Comparison of ENCODE assay signal across 19 cellular contexts in the genomic region with DNA sequence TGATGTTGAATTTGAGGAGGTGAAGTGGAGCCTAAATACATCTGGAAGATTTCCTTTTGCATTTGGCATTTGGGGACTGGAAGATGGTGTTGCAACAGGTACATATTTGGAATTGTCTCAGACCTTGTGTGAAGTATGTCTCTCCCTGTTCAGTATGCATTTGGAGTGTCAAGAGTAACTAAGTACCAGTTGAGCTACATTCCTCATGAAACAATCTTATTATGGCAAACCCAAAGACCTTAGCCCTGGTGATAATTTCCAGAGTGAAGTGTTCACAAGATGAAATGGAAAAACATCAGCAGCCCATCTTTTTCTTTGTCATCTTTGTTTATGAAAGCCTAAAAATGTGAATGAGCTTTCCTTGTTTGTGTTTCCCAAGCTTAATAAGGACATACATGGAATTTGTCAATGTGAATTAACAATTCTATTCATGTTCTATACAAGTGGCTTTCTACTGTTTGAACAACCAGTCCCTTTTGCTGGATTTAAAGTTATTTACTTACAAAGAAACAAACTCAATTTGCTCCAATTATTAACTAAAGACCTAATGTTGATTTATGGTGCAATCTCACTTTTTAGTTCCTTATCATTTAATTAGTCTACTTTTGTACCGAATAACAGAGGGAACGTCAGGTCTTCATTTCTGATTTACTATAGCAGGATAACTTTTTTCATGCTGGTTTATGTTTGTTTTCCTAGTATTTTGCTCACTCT. TPM values are rescaled to one million over a fixed set of nuclear protein-coding genes. Genes with fewer than 3 reads are reported as not detected.
DNase-seq lines count a peak whose midpoint lies in the region; ATAC-seq, FAIRE-seq and TF ChIP-seq lines count a peak whose summit lies in the region.
"Had no signal": no experiment of that assay in that cellular context is flagged by ENCODE, and none has a peak within 500 bp of the region (broad histone marks: within the 10 kb centered on the region; RNA-seq: fewer than 3 reads in every experiment).

No MANE protein-coding gene starts in this region.

- H3K79me2 ChIP-seq in smooth muscle cell (ENCODE audit: low read depth) = no peaks in the 10 kb centered on the region

- peak overlapping the region; percentile 54 for H3K27ac ChIP-seq in lower lobe of right lung
- peak overlapping the region; percentile 10 for H3K27ac ChIP-seq in smooth muscle cell (ENCODE audit: low read depth)
- H3K27ac ChIP-seq: C4-2B had no signal

- H3K36me3 ChIP-seq in lower lobe of right lung = no peaks in the 10 kb centered on the region
- H3K36me3 ChIP-seq in smooth muscle cell (ENCODE audit: low read depth) = no peaks in the 10 kb centered on the region

- no peaks in the 10 kb centered on the region for H3F3A ChIP-seq in smooth muscle cell (ENCODE audit: low read depth)

- intact Hi-C loops in lower lobe of right lung (cut with DNase I) = no loop called here

- FAIRE-seq in GM18507 (lab: Jason Lieb, UNC) (peak; percentile 26), HTR-8/SVneo (lab: Jason Lieb, UNC) (no peak)

- no peak overlapping the region for H2AFZ ChIP-seq in smooth muscle cell (ENCODE audit: low read depth)

- H3K9ac ChIP-seq in smooth muscle cell (ENCODE audit: low read depth) = no peak overlapping the region

- TF ChIP-seq CTCF in epithelial cell of esophagus (IDR thresholded peaks at IDR 0.05; ENCODE audit: insufficient read depth, low read depth, low read length, missing control alignments) (no peak), lower lobe of right lung (IDR thresholded peaks at IDR 0.05) (no peak), smooth muscle cell (IDR thresholded peaks at IDR 0.05; ENCODE audit: borderline replicate concordance, insufficient read depth, poor library complexity, severe bottlenecking) (no peak)

- H3K4me2 ChIP-seq in smooth muscle cell = peak overlapping the region; percentile 3

- H3K27me3 ChIP-seq in lower lobe of right lung (ENCODE audit: low read depth) = no peaks in the 10 kb centered on the region
- no peaks in the 10 kb centered on the region for H3K27me3 ChIP-seq in smooth muscle cell (ENCODE audit: low read depth)

- H3K9me3 ChIP-seq in lower lobe of right lung (no peaks in the 10 kb centered on the region), smooth muscle cell (replicated peaks; ENCODE audit: low read depth) (no peaks in the 10 kb centered on the region)

- peak; percentile 91 to 95 for ATAC-seq in lower lobe of right lung
- no peak for ATAC-seq in HG03354 (IDR thresholded peaks at IDR 0.05; ENCODE audit: poor library complexity, severe bottlenecking, unreplicated experiment)
- no peak for ATAC-seq in HG03095 (IDR thresholded peaks at IDR 0.05; ENCODE audit: unreplicated experiment)
- ATAC-seq in GM21576 (IDR thresholded peaks at IDR 0.05; ENCODE audit: unreplicated experiment) = no peak
- ATAC-seq: SK-N-SH treated with all-trans-retinoic acid at 6 μM for 48 hours had no signal

- H3K4me1 ChIP-seq in lower lobe of right lung = no peaks in the 10 kb centered on the region
- H3K4me1 ChIP-seq in smooth muscle cell (ENCODE audit: low read depth) = no peaks in the 10 kb centered on the region

- no peaks in the 10 kb centered on the region for H4K20me1 ChIP-seq in smooth muscle cell (ENCODE audit: low read depth)

- H3K4me3 ChIP-seq in epithelial cell of esophagus (ENCODE audit: low read length) = no peak overlapping the region
- H3K4me3 ChIP-seq in lower lobe of right lung = no peak overlapping the region
- no peak overlapping the region for H3K4me3 ChIP-seq in smooth muscle cell

- WGBS in smooth muscle cell (ENCODE audit: low lambda C conversion rate) = 85% methylated on average over 2 of the region's 2 CpGs

- DNase-seq in GM18507 (ENCODE audit: extremely low spot score, insufficient read length, low read depth) = no peak
- DNase-seq in epithelial cell of esophagus (ENCODE audit: low read depth) = peak; percentile 30
- DNase-seq in lower lobe of right lung = no peak
- no peak for DNase-seq in smooth muscle cell (lab: John Stamatoyannopoulos, UW; ENCODE audit: unreplicated experiment)
- DNase-seq in HTR-8/SVneo (ENCODE audit: insufficient read length, low spot score) = no peak
- DNase-seq: DMS153, IMR-90, Kasumi-1, MM.1S, NCI-H1105, NCI-H187 treated with DMSO at 0.1 percent for 48 hours, NCI-H345, NCI-H526 treated with DMSO at 0.1 percent for 48 hours, SHP77 treated with DMSO at 0.1 percent for 48 hours had no signal

RNA-seq across cellular contexts. Expression of gene PPP1R1C, which starts 42.1 kb away (rescaled TPM):
- total RNA-seq in lower lobe of right lung (2.9 TPM), smooth muscle cell (3.3 and 6.6 TPM in 2 replicates)
- polyA plus RNA-seq in smooth muscle cell = 2.3 and 4.9 TPM in 2 replicates

RNA-seq across cellular contexts. Expression of gene ITPRID2, which starts 52.0 kb away (rescaled TPM):
- total RNA-seq in lower lobe of right lung = 190 TPM
- 261 and 556 TPM in 2 replicates for total RNA-seq in smooth muscle cell
- 28.2 and 72.2 TPM in 2 replicates for polyA plus RNA-seq in smooth muscle cell

Comparison
In these comparisons a context has a peak if more than half of its experiments do, and no peak if none do; other contexts are left out.
1. ATAC-seq: peak in lower lobe of right lung (2 of 2); none in HG03354 (single experiment), HG03095 (single experiment) and GM21576 (single experiment).